ENCODE assay signal across 13 cellular contexts in genomic region chr11:68113986-68114385, GRCh38. TPM values are rescaled to one million over a fixed set of nuclear protein-coding genes. Genes with fewer than 3 reads are reported as not detected.
DNase-seq lines count a peak whose midpoint lies in the region; ATAC-seq, FAIRE-seq and TF ChIP-seq lines count a peak whose summit lies in the region.
"Had no signal": no experiment of that assay in that cellular context is flagged by ENCODE, and none has a peak within 500 bp of the region (broad histone marks: within the 10 kb centered on the region; RNA-seq: fewer than 3 reads in every experiment).

No MANE protein-coding gene starts in this region.

- H3K36me3 ChIP-seq in adipocyte (ENCODE audit: control insufficient read depth, insufficient read depth, low read length, severe bottlenecking) (no peaks in the 10 kb centered on the region), pancreas (no peaks in the 10 kb centered on the region)

- H3K27ac ChIP-seq in pancreas = peak overlapping the region in 2 of 4 donors; percentile 2 to 28

- peak; percentile 7 for TF ChIP-seq CTCF in AG09319 (IDR thresholded peaks at IDR 0.05; ENCODE audit: low read depth, low read length)
- no peak for TF ChIP-seq CTCF in fibroblast of pulmonary artery (IDR thresholded peaks at IDR 0.05; ENCODE audit: low read length, missing control alignments)
- TF ChIP-seq CTCF in pancreas (IDR thresholded peaks at IDR 0.05) = no peak

- DNase-seq in AG09319 (ENCODE audit: extremely low read depth, low read depth) (peak; percentile 18), adipocyte (ENCODE audit: low read depth) (peak; percentile 48), fibroblast of pulmonary artery (ENCODE audit: low read depth) (peak; percentile 27), pancreas (peak in 1 of 6 donors; percentile 5), DMS79 (lab: John Stamatoyannopoulos, UW) (no peak)
- no peak for DNase-seq in stimulated activated CD4-positive, alpha-beta T cell treated with anti-CD3 and anti-CD28 coated beads, Interleukin-12 subunit alpha, Interleukin-12 subunit beta, amount 100 ng/mL, for 4 hours
- no peak for DNase-seq in stimulated activated CD4-positive, alpha-beta T cell treated with anti-CD3 and anti-CD28 coated beads, Interleukin-4, amount 100 ng/mL, for 4 hours
- DNase-seq: activated gamma-delta T cell, aorta, HFFc6, NCI-H748 treated with DMSO at 0.1 percent for 48 hours had no signal

- no peak for FAIRE-seq in pancreas (lab: Jason Lieb, UNC)

- intact Hi-C loops in pancreas (cut with DNase I) = no loop called here

- H3K4me1 ChIP-seq in adipocyte (ENCODE audit: control insufficient read depth, insufficient read depth, low read length) = peaks cover 28% of the 10 kb centered on the region
- H3K4me1 ChIP-seq in pancreas = peaks cover 13 to 35% (median 14%) of the 10 kb centered on the region in 3 donors

- 39 to 46% methylated on average over 3 of the region's 3 CpGs for WGBS in pancreas, 2 donors

- ATAC-seq in pancreas (peak in 3 of 4 donors; percentile 20 to 57 (median 40)), GM21423 (IDR thresholded peaks at IDR 0.05; ENCODE audit: unreplicated experiment) (no peak)
- ATAC-seq: stimulated activated effector memory CD8-positive, alpha-beta T cell treated with anti-CD3 and anti-CD28 coated beads, Interleukin-12 subunit alpha, Interleukin-12 subunit beta, amount 100 ng/mL, for 72 hours had no signal

- H3K9me3 ChIP-seq in adipocyte (ENCODE audit: control insufficient read depth, low read length) = no peaks in the 10 kb centered on the region
- H3K9me3 ChIP-seq in pancreas = no peaks in the 10 kb centered on the region

- H3K9ac ChIP-seq in adipocyte (ENCODE audit: low read length) = no peak overlapping the region

- no peaks in the 10 kb centered on the region for H3K27me3 ChIP-seq in adipocyte (replicated peaks; ENCODE audit: control insufficient read depth, insufficient read depth, low read length)
- no peaks in the 10 kb centered on the region for H3K27me3 ChIP-seq in pancreas

- no peak overlapping the region for H3K4me3 ChIP-seq in adipocyte (ENCODE audit: low read length)
- no peak overlapping the region for H3K4me3 ChIP-seq in fibroblast of pulmonary artery (replicated peaks; ENCODE audit: low read depth, low read length)
- no peak overlapping the region for H3K4me3 ChIP-seq in pancreas

RNA-seq across cellular contexts. Expression of gene CHKA, which starts 7.2 kb away (rescaled TPM):
- 10 to 100 TPM; 17.4 to 37.2 (median 26.8) TPM for total RNA-seq in pancreas
- polyA plus RNA-seq in pancreas = 100 to 1,000 TPM in 1 of 2 donors, 10 to 100 TPM in 1; 63.1 to 110 TPM

Comparison
In these comparisons a context has a peak if more than half of its experiments do, and no peak if none do; other contexts are left out.
1. DNase-seq: peak in AG09319 (single experiment), adipocyte (single experiment) and fibroblast of pulmonary artery (single experiment); none in stimulated activated CD4-positive, alpha-beta T cell treated with anti-CD3 and anti-CD28 coated beads, Interleukin-12 subunit alpha, Interleukin-12 subunit beta, amount 100 ng/mL, for 4 hours (single experiment), DMS79 (single experiment) and stimulated activated CD4-positive, alpha-beta T cell treated with anti-CD3 and anti-CD28 coated beads, Interleukin-4, amount 100 ng/mL, for 4 hours (0 of 2).